ENCODE assay signal across 8 cellular contexts in the genomic region with DNA sequence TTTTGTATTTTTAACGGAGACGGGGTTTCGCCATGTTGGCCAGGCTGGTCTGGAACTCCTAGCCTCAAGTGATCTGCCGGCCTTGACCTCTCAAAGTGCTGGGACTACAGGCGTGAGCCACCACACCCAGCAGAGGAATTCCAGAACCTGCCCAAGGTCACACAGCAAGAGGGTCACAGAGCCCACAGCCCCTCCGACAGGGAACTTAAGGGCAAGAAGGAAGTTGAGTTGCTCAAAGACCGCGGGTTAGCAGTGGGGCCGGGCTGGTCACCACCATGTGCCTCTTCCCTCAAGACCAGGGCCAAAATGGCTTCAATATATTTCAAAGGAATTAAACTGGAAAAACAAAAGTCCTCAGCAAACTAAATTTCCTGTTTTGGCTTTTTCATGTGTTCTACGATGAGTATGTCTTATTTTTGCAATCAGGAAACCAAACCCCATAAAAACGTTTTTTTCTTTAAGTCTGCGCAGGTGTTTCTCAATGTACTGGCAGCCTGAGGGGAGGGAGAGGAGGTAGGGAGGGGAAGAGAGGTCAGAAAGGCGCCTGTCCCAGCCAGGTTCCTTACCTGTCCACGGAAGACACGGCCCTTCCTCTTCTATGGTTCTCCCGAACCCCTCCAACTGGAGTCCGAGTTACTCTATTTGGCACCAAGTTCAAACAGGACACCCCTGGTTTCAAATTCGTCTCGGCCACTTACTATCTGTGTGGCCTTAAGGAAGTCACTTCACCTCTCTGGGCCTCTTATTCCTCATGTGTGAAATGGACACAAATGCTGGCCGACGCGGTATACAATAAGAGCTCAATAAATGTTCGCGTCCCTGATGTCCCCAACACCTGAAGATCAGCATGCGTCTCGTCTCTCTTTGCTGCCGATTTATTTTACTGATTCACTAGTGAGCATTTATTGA. TPM values are rescaled to one million over a fixed set of nuclear protein-coding genes. Genes with fewer than 3 reads are reported as not detected.
DNase-seq lines count a peak whose midpoint lies in the region; ATAC-seq, FAIRE-seq and TF ChIP-seq lines count a peak whose summit lies in the region.

No MANE protein-coding gene starts in this region.

- H3K4me3 ChIP-seq in GM12865 (ENCODE audit: low read depth, low read length) (peak overlapping the region; percentile 81), SK-N-MC (peak overlapping the region; percentile 87)

- no peaks in the 10 kb centered on the region for H3K36me3 ChIP-seq in SK-N-MC (ENCODE audit: insufficient read depth, low read length)

- TF ChIP-seq CTCF in GM12865 (IDR thresholded peaks at IDR 0.05; ENCODE audit: insufficient read depth, low read depth, low read length, missing control alignments) (no peak), nephron (IDR thresholded peaks at IDR 0.05; ENCODE audit: unreplicated experiment in 3 of 3) (no peak)

- no peak for FAIRE-seq in H54 (lab: Jason Lieb, UNC)

- peaks cover 8% of the 10 kb centered on the region for H3K36me3 Mint-ChIP-seq in nephron (ENCODE audit: low read depth)

- no peak overlapping the region for H3K27ac ChIP-seq in SK-N-MC

- H3K9ac ChIP-seq in SK-N-MC (ENCODE audit: insufficient read length) = peak overlapping the region; percentile 75

- no peak for DNase-seq in GM12865 (ENCODE audit: low read depth)
- DNase-seq in SK-N-MC (ENCODE audit: low read depth, low spot score) = no peak
- peak; percentile 33 to 45 for DNase-seq in erythroblast (lab: John Stamatoyannopoulos, UW)
- DNase-seq in effector CD8-positive, alpha-beta T cell (lab: John Stamatoyannopoulos, UW) = no peak
- DNase-seq in H54 (ENCODE audit: insufficient read length, low spot score) = no peak
- DNase-seq in occipital lobe (lab: John Stamatoyannopoulos, UW) = no peak

- H3K27me3 Mint-ChIP-seq in nephron (ENCODE audit: low read depth) = peaks cover 38% of the 10 kb centered on the region

- H3K9me3 Mint-ChIP-seq in nephron = no peaks in the 10 kb centered on the region

- no peak for TF ChIP-seq POLR2A in erythroblast (IDR thresholded peaks at IDR 0.05; ENCODE audit: low read length)
- TF ChIP-seq POLR2A in H54 (IDR thresholded peaks at IDR 0.05; ENCODE audit: low read depth, low read length) = no peak

- peak overlapping the region; percentile 89 to 92 (median 91) for H3K4me3 Mint-ChIP-seq in nephron

- no peak overlapping the region for H3K27ac Mint-ChIP-seq in nephron

- ATAC-seq in HG02840 (IDR thresholded peaks at IDR 0.05; ENCODE audit: low FRiP score, unreplicated experiment) = peak; percentile 9

- no peaks in the 10 kb centered on the region for H3K9me3 ChIP-seq in SK-N-MC (ENCODE audit: low read depth, low read length)

- peaks cover 5% of the 10 kb centered on the region for H3K4me1 Mint-ChIP-seq in nephron

RNA-seq across cellular contexts. Expression of a gene that starts 0.8 kb away (rescaled TPM):
- 5.0 TPM for total RNA-seq in occipital lobe

RNA-seq across cellular contexts. Expression of a gene that starts 24.3 kb away (rescaled TPM):
- total RNA-seq in occipital lobe = 8.9 TPM

Comparison
In these comparisons a context has a peak if more than half of its experiments do, and no peak if none do; other contexts are left out.
1. DNase-seq: peak in erythroblast (2 of 2); none in GM12865 (single experiment), SK-N-MC (single experiment), effector CD8-positive, alpha-beta T cell (single experiment), H54 (single experiment) and occipital lobe (single experiment).